14 cellular contexts compared by ENCODE assay signal in the genomic region with DNA sequence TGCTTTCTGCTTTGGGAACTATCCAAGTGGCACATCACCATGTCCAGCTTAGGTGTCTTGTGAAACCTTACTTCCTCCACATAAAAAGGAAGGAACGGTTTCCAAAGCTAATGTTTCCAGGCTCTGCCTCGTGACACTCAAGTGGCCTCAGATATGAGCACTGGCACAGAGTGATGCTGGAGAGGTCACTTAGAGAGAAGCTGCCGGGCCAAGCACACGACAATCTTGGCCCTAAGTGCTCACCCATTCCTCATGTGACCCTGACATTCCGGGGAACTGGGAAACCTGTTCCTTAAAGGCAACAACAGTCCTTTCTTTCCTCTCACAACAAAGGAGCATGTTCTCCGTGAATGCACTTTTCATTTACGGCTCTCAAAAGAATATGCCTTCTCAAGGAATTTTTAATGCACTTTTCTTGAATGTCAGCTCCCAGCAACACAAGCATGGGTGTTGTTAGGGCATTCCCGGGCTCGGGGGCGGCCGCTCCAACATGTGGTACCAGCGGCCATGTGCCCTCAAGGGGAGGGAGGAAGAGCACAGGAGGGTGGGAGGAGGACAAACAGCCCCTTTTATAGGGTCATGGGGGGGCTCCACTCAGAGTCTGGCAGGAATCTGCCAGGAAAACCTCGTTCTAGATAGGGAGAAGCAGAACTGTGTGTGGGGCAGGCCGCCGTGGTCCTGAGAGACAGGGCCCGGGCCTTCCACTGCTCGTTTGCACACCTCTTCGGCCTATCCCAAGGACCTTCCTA.
A peak's percentile ranks its signal among the peaks of the same experiment; 100 is the strongest.
DNase-seq lines count a peak whose midpoint lies in the region; ATAC-seq and TF ChIP-seq lines count a peak whose summit lies in the region.
"Had no signal": no experiment of that assay in that cellular context is flagged by ENCODE, and none has a peak within 500 bp of the region (broad histone marks: within the 10 kb centered on the region; RNA-seq: fewer than 3 reads in every experiment).

No MANE protein-coding gene starts in this region.

- no peaks in the 10 kb centered on the region for H3K9me3 ChIP-seq in BLaER1 treated with 17β-estradiol and CSF1 and Interleukin-3, amounts not matched to agents 10 nM and 100 nM (replicated peaks in 1 of 11)
- H3K9me3 ChIP-seq in right atrium auricular region, result no peaks in the 10 kb centered on the region
- H3K9me3 ChIP-seq: SJSA1 had no signal

- no peaks in the 10 kb centered on the region for H3K27me3 ChIP-seq in BLaER1 treated with 17β-estradiol and CSF1 and Interleukin-3, amounts not matched to agents 10 nM and 100 nM
- H3K27me3 ChIP-seq in right atrium auricular region, result no peaks in the 10 kb centered on the region

- POLR2A ChIA-PET in activated CD4-positive, alpha-beta T cell treated with anti-CD3 and anti-CD28 coated beads for 36 hours (lab: Charles Lee), result no interaction called here

- no peak overlapping the region for H3K4me3 Mint-ChIP-seq in progenitor cell of endocrine pancreas (ENCODE audit: low read depth)
- H3K4me3 Mint-ChIP-seq in activated CD4-positive, alpha-beta T cell treated with anti-CD3 and anti-CD28 coated beads for 36 hours, result no peak overlapping the region
- H3K4me3 Mint-ChIP-seq: activated naive CD4-positive, alpha-beta T cell treated with anti-CD3 and anti-CD28 coated beads, Interleukin-2, amount 50 U/mL, for 24 hours had no signal

- H4K20me1 ChIP-seq in BLaER1 treated with 17β-estradiol and CSF1 and Interleukin-3, amounts not matched to agents 10 nM and 100 nM, result peaks cover 56 to 98% (median 85%) of the 10 kb centered on the region in 11 experiments

- H3K36me3 Mint-ChIP-seq in progenitor cell of endocrine pancreas (ENCODE audit: insufficient read depth), result peaks cover 19% of the 10 kb centered on the region
- H3K36me3 Mint-ChIP-seq in activated CD4-positive, alpha-beta T cell treated with anti-CD3 and anti-CD28 coated beads for 36 hours (ENCODE audit: low read depth), result peaks cover 30% of the 10 kb centered on the region

- H3K4me1 ChIP-seq in BLaER1 treated with 17β-estradiol and CSF1 and Interleukin-3, amounts not matched to agents 10 nM and 100 nM, result peaks cover 51 to 78% (median 72%) of the 10 kb centered on the region in 10 experiments
- H3K4me1 ChIP-seq in right atrium auricular region, result peaks cover 0 to 36% of the 10 kb centered on the region in 2 donors
- H3K4me1 ChIP-seq: SJSA1 had no signal

- peak overlapping the region; percentile 26 to 68 (median 53) for H3K4me2 ChIP-seq in BLaER1 treated with 17β-estradiol and CSF1 and Interleukin-3, amounts not matched to agents 10 nM and 100 nM

- H3K36me3 ChIP-seq in BLaER1 treated with 17β-estradiol and CSF1 and Interleukin-3, amounts not matched to agents 10 nM and 100 nM, result peaks cover 74 to 99% (median 90%) of the 10 kb centered on the region in 11 experiments
- H3K36me3 ChIP-seq in right atrium auricular region, result peaks cover 4% of the 10 kb centered on the region
- H3K36me3 ChIP-seq: SJSA1 had no signal

- no peaks in the 10 kb centered on the region for H3K27me3 Mint-ChIP-seq in progenitor cell of endocrine pancreas
- no peaks in the 10 kb centered on the region for H3K27me3 Mint-ChIP-seq in activated CD4-positive, alpha-beta T cell treated with anti-CD3 and anti-CD28 coated beads for 36 hours
- H3K27me3 Mint-ChIP-seq: activated naive CD4-positive, alpha-beta T cell treated with anti-CD3 and anti-CD28 coated beads, Interleukin-2, amount 50 U/mL, for 24 hours had no signal

- H3K27ac Mint-ChIP-seq in progenitor cell of endocrine pancreas, result peak overlapping the region; percentile 33
- no peak overlapping the region for H3K27ac Mint-ChIP-seq in activated CD4-positive, alpha-beta T cell treated with anti-CD3 and anti-CD28 coated beads for 36 hours

- CTCF ChIA-PET in activated CD4-positive, alpha-beta T cell treated with anti-CD3 and anti-CD28 coated beads for 36 hours (lab: Charles Lee), result interaction anchor here (0.9 to 3.8 kb wide), 4 partner anchors 10 to 42 kb away, joined by 3 to 15 read pairs (median 4); no protein-coding TSS in a partner anchor

- no peaks in the 10 kb centered on the region for H3K9me3 Mint-ChIP-seq in progenitor cell of endocrine pancreas (ENCODE audit: low read depth)
- no peaks in the 10 kb centered on the region for H3K9me3 Mint-ChIP-seq in activated CD4-positive, alpha-beta T cell treated with anti-CD3 and anti-CD28 coated beads for 36 hours (ENCODE audit: low read depth)
- H3K9me3 Mint-ChIP-seq: activated naive CD4-positive, alpha-beta T cell treated with anti-CD3 and anti-CD28 coated beads, Interleukin-2, amount 50 U/mL, for 24 hours had no signal

- intact Hi-C loops in activated CD4-positive, alpha-beta T cell treated with anti-CD3 and anti-CD28 coated beads for 36 hours (cut with DNase I, micrococcal nuclease), result no loop called here

- TF ChIP-seq CTCF in right atrium auricular region (IDR thresholded peaks at IDR 0.05), result no peak
- TF ChIP-seq CTCF in progenitor cell of endocrine pancreas (IDR thresholded peaks at IDR 0.05; ENCODE audit: unreplicated experiment), result no peak

- peak overlapping the region in 4 of 11 experiments; percentile 1 to 55 (median 38); a peak in 6 of 22 replicates for H3K9ac ChIP-seq in BLaER1 treated with 17β-estradiol and CSF1 and Interleukin-3, amounts not matched to agents 10 nM and 100 nM

- H3K4me1 Mint-ChIP-seq in progenitor cell of endocrine pancreas (ENCODE audit: low read depth), result peaks cover 2% of the 10 kb centered on the region
- H3K4me1 Mint-ChIP-seq in activated CD4-positive, alpha-beta T cell treated with anti-CD3 and anti-CD28 coated beads for 36 hours, result peaks cover 9% of the 10 kb centered on the region

- ATAC-seq in activated CD4-positive, alpha-beta T cell treated with anti-CD3 and anti-CD28 coated beads for 36 hours, result no peak
- no peak for ATAC-seq in HG02588 (IDR thresholded peaks at IDR 0.05; ENCODE audit: unreplicated experiment)

- H3K27ac ChIP-seq in BLaER1 treated with 17β-estradiol and CSF1 and Interleukin-3, amounts not matched to agents 10 nM and 100 nM, result peak overlapping the region; percentile 5 to 71 (median 42); a peak in 17 of 22 replicates
- H3K27ac ChIP-seq in angular gyrus (ENCODE audit: low read depth, low read length) (peak overlapping the region; percentile 5), right atrium auricular region (peak overlapping the region; percentile 85 to 90)
- H3K27ac ChIP-seq: SJSA1 had no signal

- no peak overlapping the region for H3K4me3 ChIP-seq in BLaER1 treated with 17β-estradiol and CSF1 and Interleukin-3, amounts not matched to agents 10 nM and 100 nM
- H3K4me3 ChIP-seq in right atrium auricular region, result no peak overlapping the region
- H3K4me3 ChIP-seq: SJSA1 had no signal

- peak; percentile 86 for DNase-seq in right atrium auricular region (ENCODE audit: low spot score)
- DNase-seq in progenitor cell of endocrine pancreas (ENCODE audit: low spot score, unreplicated experiment), result no peak
- DNase-seq in activated CD4-positive, alpha-beta T cell treated with anti-CD3 and anti-CD28 coated beads for 36 hours, result no peak
- no peak for DNase-seq in HT-29 (ENCODE audit: low spot score)
- DNase-seq in NCI-H2081 (lab: John Stamatoyannopoulos, UW), result no peak
- DNase-seq: activated CD4-positive, alpha-beta T cell treated with anti-CD3 and anti-CD28 coated beads, Interleukin-2, amount 50 U/mL, for 1 hour; HCEC 1CT; KG1; NCI-H510A had no signal

Comparison
In these comparisons a context has a peak if more than half of its experiments do, and no peak if none do; other contexts are left out.
1. H3K27ac ChIP-seq: peak in every context shown above with its lines; median percentile 88 in right atrium auricular region; 42 in BLaER1 treated with 17β-estradiol and CSF1 and Interleukin-3, amounts not matched to agents 10 nM and 100 nM; 5 in angular gyrus.